Comparison of ENCODE assay signal across 22 cellular contexts in genomic region chr5:38714240-38714639, GRCh38.
DNase-seq lines count a peak whose midpoint lies in the region; ATAC-seq and TF ChIP-seq lines count a peak whose summit lies in the region.
"Had no signal": no experiment of that assay in that cellular context is flagged by ENCODE, and none has a peak within 500 bp of the region (broad histone marks: within the 10 kb centered on the region; RNA-seq: fewer than 3 reads in every experiment).

No MANE protein-coding gene starts in this region.

- TF ChIP-seq EP300 in stomach (IDR thresholded peaks at IDR 0.05), result no peak

- H3K4me1 Mint-ChIP-seq in stimulated activated naive CD8-positive, alpha-beta T cell treated with anti-CD3 and anti-CD28 coated beads, Interleukin-15, amount 100 ng/mL, for 72 hours, result no peaks in the 10 kb centered on the region
- H3K4me1 Mint-ChIP-seq: CD14-positive monocyte; CD8-positive, alpha-beta memory T cell had no signal

- H3K36me3 ChIP-seq in stomach, result no peaks in the 10 kb centered on the region
- H3K36me3 ChIP-seq: BE2C; BLaER1 treated with 17β-estradiol and CSF1 and Interleukin-3, amounts not matched to agents 10 nM and 100 nM had no signal

- H3K27me3 Mint-ChIP-seq in stimulated activated naive CD8-positive, alpha-beta T cell treated with anti-CD3 and anti-CD28 coated beads, Interleukin-15, amount 100 ng/mL, for 72 hours, result peaks cover 13% of the 10 kb centered on the region

- no peak for TF ChIP-seq POLR2A in stomach (IDR thresholded peaks at IDR 0.05)

- no peaks in the 10 kb centered on the region for H3K27me3 ChIP-seq in layer of hippocampus (ENCODE audit: control insufficient read depth, insufficient read depth, low read length)
- no peaks in the 10 kb centered on the region for H3K27me3 ChIP-seq in stomach
- H3K27me3 ChIP-seq: BE2C; BLaER1 treated with 17β-estradiol and CSF1 and Interleukin-3, amounts not matched to agents 10 nM and 100 nM had no signal

- WGBS in stomach, 5 donors, result 80 to 91% (median 85%) methylated on average over 3 of the region's 3 CpGs

- TF ChIP-seq CTCF in stomach (IDR thresholded peaks at IDR 0.05), result no peak

- ATAC-seq in stimulated activated naive CD8-positive, alpha-beta T cell treated with anti-CD3 and anti-CD28 coated beads, Interleukin-15, amount 100 ng/mL, for 72 hours, result peak; percentile 26
- no peak for ATAC-seq in stimulated activated naive CD8-positive, alpha-beta T cell treated with anti-CD3 and anti-CD28 coated beads, Interleukin-15, Interleukin-2, amounts not matched to agents 100 U/mL and 50 U/mL, for 24 hours
- ATAC-seq in left lobe of liver, result no peak
- ATAC-seq: A549 had no signal

- H3K9me3 Mint-ChIP-seq in stimulated activated naive CD8-positive, alpha-beta T cell treated with anti-CD3 and anti-CD28 coated beads, Interleukin-15, amount 100 ng/mL, for 72 hours, result no peaks in the 10 kb centered on the region
- H3K9me3 Mint-ChIP-seq: CD4-positive, alpha-beta T cell; CD8-positive, alpha-beta memory T cell had no signal

- intact Hi-C loops in stomach (cut with DNase I; ENCODE audit: low total_unique reads), result no loop called here

- H3K9me3 ChIP-seq in stomach, result no peaks in the 10 kb centered on the region
- H3K9me3 ChIP-seq: A549; BE2C; BLaER1 treated with 17β-estradiol and CSF1 and Interleukin-3, amounts not matched to agents 10 nM and 100 nM had no signal

- peak overlapping the region; percentile 4 for H3K27ac ChIP-seq in layer of hippocampus (ENCODE audit: low read depth, low read length)
- peak overlapping the region; percentile 36 for H3K27ac ChIP-seq in substantia nigra (ENCODE audit: low read depth, low read length, poor library complexity, severe bottlenecking)
- no peak overlapping the region for H3K27ac ChIP-seq in stomach
- H3K27ac ChIP-seq: A549; BLaER1 treated with 17β-estradiol and CSF1 and Interleukin-3, amounts not matched to agents 10 nM and 100 nM; GM23248 had no signal

- no peak overlapping the region for H3K4me3 Mint-ChIP-seq in stimulated activated naive CD8-positive, alpha-beta T cell treated with anti-CD3 and anti-CD28 coated beads, Interleukin-15, amount 100 ng/mL, for 72 hours
- H3K4me3 Mint-ChIP-seq: CD14-positive monocyte; CD4-positive, alpha-beta T cell; CD8-positive, alpha-beta memory T cell had no signal

- H3K27ac Mint-ChIP-seq in stimulated activated naive CD8-positive, alpha-beta T cell treated with anti-CD3 and anti-CD28 coated beads, Interleukin-15, amount 100 ng/mL, for 72 hours, result no peak overlapping the region
- H3K27ac Mint-ChIP-seq: CD14-positive monocyte; CD4-positive, alpha-beta T cell had no signal

- H3K4me3 ChIP-seq in stomach, result no peak overlapping the region
- H3K4me3 ChIP-seq: A549; BLaER1 treated with 17β-estradiol and CSF1 and Interleukin-3, amounts not matched to agents 10 nM and 100 nM; GM23248 had no signal

- H3K4me1 ChIP-seq in stomach, result no peaks in the 10 kb centered on the region
- H3K4me1 ChIP-seq: A549 had no signal

- DNase-seq in stimulated activated naive CD8-positive, alpha-beta T cell treated with anti-CD3 and anti-CD28 coated beads, Interleukin-15, amount 100 ng/mL, for 72 hours, result no peak
- no peak for DNase-seq in stimulated activated naive CD8-positive, alpha-beta T cell treated with anti-CD3 and anti-CD28 coated beads, Interleukin-15, Interleukin-2, amounts not matched to agents 100 U/mL and 50 U/mL, for 24 hours
- DNase-seq in substantia nigra (lab: John Stamatoyannopoulos, UW) (no peak), stomach (no peak), left lobe of liver (ENCODE audit: low spot score) (no peak)
- DNase-seq in activated naive CD4-positive, alpha-beta T cell treated with Interleukin-2 at 50 U/mL for 16 hours, result no peak
- DNase-seq: 8988T; ACHN; AML-193; BE2C; Calu3; CD4-positive, alpha-beta T cell; CD8-positive, alpha-beta memory T cell; DMS53; DND-41; GM23248; H7; HCEC 1CT had no signal

Comparison
In these comparisons a context has a peak if more than half of its experiments do, and no peak if none do; other contexts are left out.
1. H3K27ac ChIP-seq: peak in layer of hippocampus (single experiment) and substantia nigra (single experiment); none in stomach (0 of 5).